In genomic region chr20:58091810-58092209, GRCh38 we compare ENCODE assay signal across 22 cellular contexts.
"Had no signal": no experiment of that assay in that cellular context is flagged by ENCODE, and none has a peak within 500 bp of the region (broad histone marks: within the 10 kb centered on the region; RNA-seq: fewer than 3 reads in every experiment).

No MANE protein-coding gene starts in this region.

- H3K4me3 ChIP-seq: colonic mucosa, dorsolateral prefrontal cortex, esophagus squamous epithelium, gastrocnemius medialis, heart right ventricle, left lung, lower lobe of right lung, mucosa of descending colon had no signal

- H3K27me3 ChIP-seq: colonic mucosa, gastrocnemius medialis, left lung had no signal

- ATAC-seq: gastrocnemius medialis, left lung, lower lobe of right lung, mucosa of descending colon had no signal

- H3K27ac ChIP-seq: colonic mucosa, dorsolateral prefrontal cortex, esophagus squamous epithelium, gastrocnemius medialis, heart right ventricle, left lung, lower lobe of right lung had no signal

- H3K9me3 ChIP-seq: colonic mucosa, esophagus squamous epithelium, gastrocnemius medialis, heart right ventricle, left lung, lower lobe of right lung, mucosa of descending colon had no signal

- H3K4me1 ChIP-seq: colonic mucosa, esophagus squamous epithelium, gastrocnemius medialis, left lung, lower lobe of right lung had no signal

- H3K36me3 ChIP-seq: colonic mucosa, esophagus squamous epithelium, gastrocnemius medialis, heart right ventricle, left lung, lower lobe of right lung had no signal

- DNase-seq: cerebellar nuclear complex; colonic mucosa; dermis blood vessel endothelial cell; dorsolateral prefrontal cortex; effector CD4-positive, alpha-beta T cell; effector memory CD4-positive, alpha-beta T cell; esophagus squamous epithelium; foreskin fibroblast; foreskin melanocyte; gastrocnemius medialis; glutamatergic neuron; head of caudate nucleus; heart right ventricle; hippocampal formation; kidney; kidney glomerular epithelial cell; left lung; left ventricle myocardium superior; lower lobe of right lung; mesendoderm; mucosa of descending colon; naive B cell had no signal
